Comparison of ENCODE assay signal across 8 cellular contexts in genomic region chr12:70365648-70366518, GRCh38. TPM values are rescaled to one million over a fixed set of nuclear protein-coding genes. Genes with fewer than 3 reads are reported as not detected.
DNase-seq lines count a peak whose midpoint lies in the region; ATAC-seq, FAIRE-seq and TF ChIP-seq lines count a peak whose summit lies in the region.

A gene with protein sequence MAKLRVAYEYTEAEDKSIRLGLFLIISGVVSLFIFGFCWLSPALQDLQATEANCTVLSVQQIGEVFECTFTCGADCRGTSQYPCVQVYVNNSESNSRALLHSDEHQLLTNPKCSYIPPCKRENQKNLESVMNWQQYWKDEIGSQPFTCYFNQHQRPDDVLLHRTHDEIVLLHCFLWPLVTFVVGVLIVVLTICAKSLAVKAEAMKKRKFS (plus strand): TSS chr12:70366290. CDS start chr12:70366735, 445 bp downstream.

- TF ChIP-seq CTCF in WTC11 (IDR thresholded peaks at IDR 0.05): no peak
- no peak for TF ChIP-seq CTCF in bronchial epithelial cell (IDR thresholded peaks at IDR 0.05; ENCODE audit: insufficient read depth, low read length, severe bottlenecking)

- H3K4me3 Mint-ChIP-seq in WTC11: peak within 1 kb of the TSS; percentile 91

- peak within 1 kb of the TSS; percentile 72 for H3K27ac Mint-ChIP-seq in WTC11

- no peak for FAIRE-seq in bronchial epithelial cell (lab: Jason Lieb, UNC)

- H3K9me3 Mint-ChIP-seq in WTC11: no peaks in the 10 kb centered on the region

- H3K4me3 ChIP-seq in bronchial epithelial cell (ENCODE audit: low read depth, low read length): peak within 1 kb of the TSS; percentile 45

- CTCF ChIA-PET in WTC11 (lab: Charles Lee): interaction anchor here (0.5 to 1.3 kb wide), 7 partner anchors 52 to 486 kb away, joined by 3 to 7 read pairs (median 4); no protein-coding TSS in a partner anchor

- H3K4me1 Mint-ChIP-seq in WTC11: peaks cover 30% of the 10 kb centered on the region

- peak; percentile 50 to 75 for DNase-seq in NCI-H187 (lab: John Stamatoyannopoulos, UW)
- peak; percentile 93 for DNase-seq in WTC11 (ENCODE audit: low spot score)
- no peak for DNase-seq in bronchial epithelial cell (ENCODE audit: low read depth)
- peak; percentile 53 for DNase-seq in kidney tubule cell (ENCODE audit: low spot score)
- DNase-seq in stimulated activated CD4-positive, alpha-beta T cell treated with anti-CD3 and anti-CD28 coated beads, Interleukin-1b, Interleukin-23, amount 100 ng/mL, for 4 hours (ENCODE audit: low read depth in 2 of 2): peak; percentile 62 to 74
- DNase-seq in NK-92 treated with Interleukin-12 subunit alpha and Interleukin-12 subunit beta, amount 100 ng/mL, for 24 hours (lab: John Stamatoyannopoulos, UW): no peak

- POLR2A ChIA-PET in WTC11 (lab: Charles Lee): interaction anchor here (1.0 to 2.2 kb wide), 3 partner anchors 10 to 122 kb away, joined by 3 to 12 read pairs (median 5); partner anchors contain the start of gene CNOT2

- H3K36me3 ChIP-seq in bronchial epithelial cell (ENCODE audit: control insufficient read depth, insufficient read depth, low read length): no peaks in the 10 kb centered on the region

- H3K27me3 Mint-ChIP-seq in WTC11 (ENCODE audit: low read depth): peaks cover 3% of the 10 kb centered on the region; the same call in 1 of the 2 replicates

- ATAC-seq in GM18508 (IDR thresholded peaks at IDR 0.05; ENCODE audit: insufficient read depth, unreplicated experiment) (peak; percentile 52), HG02885 (IDR thresholded peaks at IDR 0.05; ENCODE audit: poor library complexity, unreplicated experiment) (peak; percentile 82), WTC11 (peak; percentile 94)

- peaks cover 13% of the 10 kb centered on the region for H3K36me3 Mint-ChIP-seq in WTC11

- peaks cover 17% of the 10 kb centered on the region for H3K27me3 ChIP-seq in bronchial epithelial cell (ENCODE audit: control insufficient read depth, insufficient read depth, low read length)

TF ChIP-seq in WTC11, 78 proteins besides CTCF, POLR2A, EP300 and RAD21 (continues in another document):
- no peak for TF ChIP-seq ZNF416 (CRISPR knock-in tag; IDR thresholded peaks at IDR 0.05)
- TF ChIP-seq ZNF396 (CRISPR knock-in tag; IDR thresholded peaks at IDR 0.05; ENCODE audit: borderline replicate concordance): no peak
- TF ChIP-seq PRDM15 (CRISPR knock-in tag; IDR thresholded peaks at IDR 0.05): peak; percentile 55
- no peak for TF ChIP-seq MXD4 (CRISPR knock-in tag; IDR thresholded peaks at IDR 0.05; ENCODE audit: borderline replicate concordance)
- no peak for TF ChIP-seq HMGA2 (CRISPR knock-in tag; IDR thresholded peaks at IDR 0.05)
- 0 out of 2 replicates have a peak, but pooled peaks have one; percentile 63 for TF ChIP-seq ETV6 (CRISPR knock-in tag; IDR thresholded peaks at IDR 0.05)
- TF ChIP-seq FOXJ3 (CRISPR knock-in tag; IDR thresholded peaks at IDR 0.05; ENCODE audit: borderline replicate concordance): no peak
- TF ChIP-seq ZNF219 (CRISPR knock-in tag; IDR thresholded peaks at IDR 0.05; ENCODE audit: borderline replicate concordance): no peak
- peak; percentile 62; the same call in 1 of the 2 replicates for TF ChIP-seq SP1 (CRISPR knock-in tag; conservative IDR thresholded peaks at IDR 0.05)
- TF ChIP-seq HMGXB4 (CRISPR knock-in tag; IDR thresholded peaks at IDR 0.05): peak; percentile 43; the same call in 1 of the 2 replicates
- no peak for TF ChIP-seq ELF4 (CRISPR knock-in tag; IDR thresholded peaks at IDR 0.05; ENCODE audit: low read depth)
- TF ChIP-seq PREB (CRISPR knock-in tag; IDR thresholded peaks at IDR 0.05; ENCODE audit: borderline replicate concordance): no peak
- TF ChIP-seq ZNF423 (CRISPR knock-in tag; IDR thresholded peaks at IDR 0.05): 0 out of 2 replicates have a peak, but pooled peaks have one; percentile 8
- 0 out of 2 replicates have a peak, but pooled peaks have one; percentile 32 for TF ChIP-seq ZNF138 (CRISPR knock-in tag; conservative IDR thresholded peaks at IDR 0.05)
- 0 out of 2 replicates have a peak, but pooled peaks have one; percentile 10 for TF ChIP-seq ESRRA (CRISPR knock-in tag; IDR thresholded peaks at IDR 0.05; ENCODE audit: borderline replicate concordance)
- peak; percentile 58; the same call in 1 of the 2 replicates for TF ChIP-seq FOXP4 (CRISPR knock-in tag; IDR thresholded peaks at IDR 0.05)
- TF ChIP-seq NFYB (CRISPR knock-in tag; conservative IDR thresholded peaks at IDR 0.05; ENCODE audit: low read depth): no peak
- TF ChIP-seq NR2C2 (CRISPR knock-in tag; IDR thresholded peaks at IDR 0.05): no peak
- no peak for TF ChIP-seq GTF2I (CRISPR knock-in tag; conservative IDR thresholded peaks at IDR 0.05)
- no peak for TF ChIP-seq FOXP1 (CRISPR knock-in tag; IDR thresholded peaks at IDR 0.05; ENCODE audit: borderline replicate concordance)
- TF ChIP-seq E2F5 (CRISPR knock-in tag; IDR thresholded peaks at IDR 0.05): no peak

RNA-seq across cellular contexts. Expression of the gene that starts here (rescaled TPM):
- total RNA-seq in WTC11 (2021): 21.5 to 23.3 TPM (median 21.5 TPM) in 3 replicates
- 0.26 and 0.79 TPM in 2 replicates for total RNA-seq in bronchial epithelial cell

Comparison
In these comparisons a context has a peak if more than half of its experiments do, and no peak if none do; other contexts are left out.
1. RNA of the gene that starts here (total RNA-seq): 21.5 to 23.3 TPM in WTC11; 0.26 to 0.79 TPM in bronchial epithelial cell; every median in the first group is over 10 times any median in the second.
2. DNase-seq: peak in NCI-H187 (2 of 2), WTC11 (single experiment), kidney tubule cell (single experiment) and stimulated activated CD4-positive, alpha-beta T cell treated with anti-CD3 and anti-CD28 coated beads, Interleukin-1b, Interleukin-23, amount 100 ng/mL, for 4 hours (2 of 2); none in bronchial epithelial cell (single experiment) and NK-92 treated with Interleukin-12 subunit alpha and Interleukin-12 subunit beta, amount 100 ng/mL, for 24 hours (single experiment).
3. Peak in every context shown above with its lines, with median percentiles within 50 percentile points of each other: ATAC-seq.